Comparison of ENCODE assay signal across 34 cellular contexts in the genomic region with DNA sequence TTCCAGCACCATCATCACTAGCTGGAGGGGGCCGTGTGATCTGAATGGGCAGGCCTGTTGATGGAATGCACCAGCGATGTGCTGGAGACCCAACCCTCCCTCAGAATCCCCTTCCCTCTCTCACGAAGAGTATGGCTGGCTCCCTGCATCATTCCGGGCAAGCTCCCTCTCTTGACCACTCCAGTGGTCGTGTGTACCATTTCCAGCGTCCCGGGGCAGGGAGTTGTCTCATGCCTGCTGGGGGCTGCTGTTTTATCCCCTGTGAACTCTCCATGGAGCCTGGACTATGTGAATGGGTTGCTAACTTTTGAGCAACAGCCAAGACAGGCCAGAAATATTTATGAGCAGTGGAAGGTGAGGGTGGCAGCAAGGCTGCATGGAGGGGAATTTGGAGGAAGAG. TPM values are rescaled to one million over a fixed set of nuclear protein-coding genes. Genes with fewer than 3 reads are reported as not detected.
"Had no signal": no experiment of that assay in that cellular context is flagged by ENCODE, and none has a peak within 500 bp of the region (broad histone marks: within the 10 kb centered on the region; RNA-seq: fewer than 3 reads in every experiment).

No MANE protein-coding gene starts in this region.

- H3K27me3 ChIP-seq: heart right ventricle, hepatocyte, left lung, neural progenitor cell, neutrophil, right lobe of liver, suprapubic skin, tibial artery, upper lobe of right lung had no signal

- H3K9ac ChIP-seq: neural progenitor cell, parathyroid adenoma had no signal

- H3K9me3 ChIP-seq: heart right ventricle, left lung, lower lobe of right lung, neutrophil, psoas muscle, right lobe of liver, suprapubic skin, thoracic aorta, tibial artery, upper lobe of right lung had no signal

- H3K9me3 Mint-ChIP-seq: natural killer cell; stimulated activated effector memory CD8-positive, alpha-beta T cell treated with anti-CD3 and anti-CD28 coated beads, Interleukin-12 subunit alpha, Interleukin-12 subunit beta, amount 100 ng/mL, for 72 hours; stimulated activated naive CD8-positive, alpha-beta T cell treated with anti-CD3 and anti-CD28 coated beads, Interleukin-15, Interleukin-2, amounts not matched to agents 100 ng/mL and 50 ng/mL, for 24 hours had no signal

- H2AFZ ChIP-seq: hepatocyte, neural progenitor cell, parathyroid adenoma had no signal

- DNase-seq: heart right ventricle; left colon; left lung; lower lobe of right lung; mammary epithelial cell; mesenchymal stem cell; naive B cell; natural killer cell; nephron progenitor cell; occipital lobe; psoas muscle; stimulated activated CD4-positive, alpha-beta T cell treated with anti-CD3 and anti-CD28 coated beads, Interleukin-4, amount 100 ng/mL, for 24 hours; stimulated activated naive CD4-positive, alpha-beta T cell; tibial artery; trophoblast cell; upper lobe of right lung had no signal

- H3K27me3 Mint-ChIP-seq: naive B cell had no signal

- FAIRE-seq: keratinocyte, urothelium cell line had no signal

- H3K36me3 ChIP-seq: heart right ventricle, left lung, lower lobe of right lung, neural progenitor cell, neutrophil, right lobe of liver, suprapubic skin, thoracic aorta, tibial artery, upper lobe of right lung had no signal

- H3K4me3 ChIP-seq: heart right ventricle, hepatocyte, left lung, lower lobe of right lung, neural progenitor cell, psoas muscle, right lobe of liver, smooth muscle cell, suprapubic skin, thoracic aorta, tibial artery, upper lobe of right lung had no signal

- H3K27ac ChIP-seq: heart right ventricle, hepatocyte, left lung, lower lobe of right lung, neural progenitor cell, neutrophil, parathyroid adenoma, psoas muscle, right lobe of liver, suprapubic skin, thoracic aorta, tibial artery, upper lobe of right lung had no signal

- H3K4me1 ChIP-seq: heart right ventricle, left lung, lower lobe of right lung, neural progenitor cell, parathyroid adenoma, psoas muscle, right lobe of liver, suprapubic skin, tibial artery, upper lobe of right lung had no signal

- ATAC-seq: heart right ventricle; left colon; left lung; lower lobe of right lung; natural killer cell; psoas muscle; right lobe of liver; stimulated activated effector memory CD8-positive, alpha-beta T cell treated with anti-CD3 and anti-CD28 coated beads, Interleukin-12 subunit alpha, Interleukin-12 subunit beta, amount 100 ng/mL, for 72 hours; upper lobe of right lung had no signal

- H3K4me1 Mint-ChIP-seq: naive B cell; natural killer cell; nephron progenitor cell; neural progenitor cell; stimulated activated effector memory CD8-positive, alpha-beta T cell treated with anti-CD3 and anti-CD28 coated beads, Interleukin-12 subunit alpha, Interleukin-12 subunit beta, amount 100 ng/mL, for 72 hours had no signal

- H3K27ac Mint-ChIP-seq: naive B cell; natural killer cell; nephron progenitor cell; neural progenitor cell; stimulated activated effector memory CD8-positive, alpha-beta T cell treated with anti-CD3 and anti-CD28 coated beads, Interleukin-12 subunit alpha, Interleukin-12 subunit beta, amount 100 ng/mL, for 72 hours; stimulated activated naive CD8-positive, alpha-beta T cell treated with anti-CD3 and anti-CD28 coated beads, Interleukin-15, Interleukin-2, amounts not matched to agents 100 ng/mL and 50 ng/mL, for 24 hours had no signal

- H3K4me2 ChIP-seq: hepatocyte, neural progenitor cell, smooth muscle cell had no signal

- H3K36me3 Mint-ChIP-seq: naive B cell; natural killer cell; neural progenitor cell; stimulated activated effector memory CD8-positive, alpha-beta T cell treated with anti-CD3 and anti-CD28 coated beads, Interleukin-12 subunit alpha, Interleukin-12 subunit beta, amount 100 ng/mL, for 72 hours had no signal

- H3K79me2 ChIP-seq: hepatocyte, parathyroid adenoma had no signal

- H3K4me3 Mint-ChIP-seq: naive B cell; natural killer cell; nephron progenitor cell; neural progenitor cell; stimulated activated effector memory CD8-positive, alpha-beta T cell treated with anti-CD3 and anti-CD28 coated beads, Interleukin-12 subunit alpha, Interleukin-12 subunit beta, amount 100 ng/mL, for 72 hours; stimulated activated naive CD8-positive, alpha-beta T cell treated with anti-CD3 and anti-CD28 coated beads, Interleukin-15, Interleukin-2, amounts not matched to agents 100 ng/mL and 50 ng/mL, for 24 hours had no signal

RNA-seq across cellular contexts. Expression of a gene that starts 8.1 kb away (rescaled TPM):
- total RNA-seq: heart right ventricle, hepatocyte, left colon, left lung, liver, lower lobe of right lung, mammary epithelial cell, mononuclear cell, natural killer cell, occipital lobe, osteocyte, posterior vena cava, psoas muscle, right lobe of liver, skeletal muscle tissue, smooth muscle cell, subcutaneous adipose tissue, suprapubic skin, thoracic aorta, upper lobe of right lung had no signal
- polyA plus RNA-seq: heart right ventricle, hepatocyte, keratinocyte, liver, mammary epithelial cell, smooth muscle cell had no signal

RNA-seq across cellular contexts. Expression of a gene that starts 8.1 kb away (rescaled TPM):
- total RNA-seq: heart right ventricle, hepatocyte, left colon, left lung, liver, lower lobe of right lung, mammary epithelial cell, mononuclear cell, natural killer cell, occipital lobe, osteocyte, posterior vena cava, psoas muscle, right lobe of liver, skeletal muscle tissue, smooth muscle cell, subcutaneous adipose tissue, suprapubic skin, thoracic aorta, upper lobe of right lung had no signal
- polyA plus RNA-seq: heart right ventricle, hepatocyte, keratinocyte, liver, mammary epithelial cell, psoas muscle, smooth muscle cell had no signal

RNA-seq across cellular contexts. Expression of a gene that starts 11.0 kb away (rescaled TPM):
- total RNA-seq: heart right ventricle, hepatocyte, left colon, left lung, liver, lower lobe of right lung, mammary epithelial cell, natural killer cell, occipital lobe, osteocyte, posterior vena cava, psoas muscle, right lobe of liver, skeletal muscle tissue, smooth muscle cell, subcutaneous adipose tissue, suprapubic skin, thoracic aorta, upper lobe of right lung had no signal
- polyA plus RNA-seq: heart right ventricle, hepatocyte, keratinocyte, liver, mammary epithelial cell, psoas muscle, smooth muscle cell had no signal

RNA-seq across cellular contexts. Expression of a gene that starts 16.3 kb away (rescaled TPM):
- total RNA-seq: heart right ventricle, hepatocyte, left colon, left lung, lower lobe of right lung, mammary epithelial cell, mononuclear cell, natural killer cell, occipital lobe, osteocyte, posterior vena cava, psoas muscle, right lobe of liver, skeletal muscle tissue, smooth muscle cell, subcutaneous adipose tissue, suprapubic skin, thoracic aorta, upper lobe of right lung had no signal
- polyA plus RNA-seq: heart right ventricle, keratinocyte, liver, mammary epithelial cell, psoas muscle, smooth muscle cell had no signal

RNA-seq across cellular contexts. Expression of a gene that starts 26.8 kb away (rescaled TPM):
- total RNA-seq: heart right ventricle, hepatocyte, left colon, left lung, liver, lower lobe of right lung, mammary epithelial cell, mononuclear cell, natural killer cell, occipital lobe, osteocyte, posterior vena cava, psoas muscle, right lobe of liver, skeletal muscle tissue, smooth muscle cell, subcutaneous adipose tissue, suprapubic skin, thoracic aorta, upper lobe of right lung had no signal
- polyA plus RNA-seq: heart right ventricle, hepatocyte, keratinocyte, liver, mammary epithelial cell, psoas muscle, smooth muscle cell had no signal
